In the genomic region with DNA sequence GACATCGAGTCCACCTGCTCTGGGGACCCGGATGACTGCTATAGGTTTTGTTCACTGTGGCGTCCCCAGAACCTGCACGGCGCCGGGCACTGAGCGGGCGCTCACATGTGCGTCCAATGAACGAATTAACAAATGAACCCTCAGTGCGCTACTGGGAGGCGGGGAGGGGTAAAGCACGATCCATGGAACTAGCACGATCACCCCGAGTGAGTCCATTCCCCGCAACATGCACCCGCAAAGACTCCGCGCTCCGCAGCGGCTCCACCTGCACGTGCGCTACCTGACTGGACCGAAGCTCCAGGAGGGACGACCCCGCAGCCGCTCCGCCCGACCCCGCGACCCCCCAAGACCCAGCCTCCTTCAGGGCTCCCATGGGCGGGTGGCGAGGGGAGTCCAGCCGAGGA, we compare ENCODE assay signal across 1 cellular context.
TF ChIP-seq lines count a peak whose summit lies in the region.

No MANE protein-coding gene starts in this region.

TF ChIP-seq in HEK293, 187 proteins besides CTCF, POLR2A, EP300 and RAD21 (continued from another document):
- TF ChIP-seq, protein P1, sequence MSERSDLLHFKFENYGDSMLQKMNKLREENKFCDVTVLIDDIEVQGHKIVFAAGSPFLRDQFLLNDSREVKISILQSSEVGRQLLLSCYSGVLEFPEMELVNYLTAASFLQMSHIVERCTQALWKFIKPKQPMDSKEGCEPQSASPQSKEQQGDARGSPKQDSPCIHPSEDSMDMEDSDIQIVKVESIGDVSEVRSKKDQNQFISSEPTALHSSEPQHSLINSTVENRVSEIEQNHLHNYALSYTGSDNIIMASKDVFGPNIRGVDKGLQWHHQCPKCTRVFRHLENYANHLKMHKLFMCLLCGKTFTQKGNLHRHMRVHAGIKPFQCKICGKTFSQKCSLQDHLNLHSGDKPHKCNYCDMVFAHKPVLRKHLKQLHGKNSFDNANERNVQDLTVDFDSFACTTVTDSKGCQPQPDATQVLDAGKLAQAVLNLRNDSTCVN (tag by site-specific recombination; optimal IDR thresholded peaks at IDR 0.05) = peak; percentile 91
- TF ChIP-seq ZFHX2 (tag by site-specific recombination; conservative IDR thresholded peaks at IDR 0.05) = peak; percentile 14; the same call in 1 of the 2 replicates
- TF ChIP-seq ZNF391 (tag by site-specific recombination; IDR thresholded peaks at IDR 0.05; ENCODE audit: borderline replicate concordance, low read depth) = peak; percentile 55; the same call in 1 of the 2 replicates
- TF ChIP-seq, protein P2, sequence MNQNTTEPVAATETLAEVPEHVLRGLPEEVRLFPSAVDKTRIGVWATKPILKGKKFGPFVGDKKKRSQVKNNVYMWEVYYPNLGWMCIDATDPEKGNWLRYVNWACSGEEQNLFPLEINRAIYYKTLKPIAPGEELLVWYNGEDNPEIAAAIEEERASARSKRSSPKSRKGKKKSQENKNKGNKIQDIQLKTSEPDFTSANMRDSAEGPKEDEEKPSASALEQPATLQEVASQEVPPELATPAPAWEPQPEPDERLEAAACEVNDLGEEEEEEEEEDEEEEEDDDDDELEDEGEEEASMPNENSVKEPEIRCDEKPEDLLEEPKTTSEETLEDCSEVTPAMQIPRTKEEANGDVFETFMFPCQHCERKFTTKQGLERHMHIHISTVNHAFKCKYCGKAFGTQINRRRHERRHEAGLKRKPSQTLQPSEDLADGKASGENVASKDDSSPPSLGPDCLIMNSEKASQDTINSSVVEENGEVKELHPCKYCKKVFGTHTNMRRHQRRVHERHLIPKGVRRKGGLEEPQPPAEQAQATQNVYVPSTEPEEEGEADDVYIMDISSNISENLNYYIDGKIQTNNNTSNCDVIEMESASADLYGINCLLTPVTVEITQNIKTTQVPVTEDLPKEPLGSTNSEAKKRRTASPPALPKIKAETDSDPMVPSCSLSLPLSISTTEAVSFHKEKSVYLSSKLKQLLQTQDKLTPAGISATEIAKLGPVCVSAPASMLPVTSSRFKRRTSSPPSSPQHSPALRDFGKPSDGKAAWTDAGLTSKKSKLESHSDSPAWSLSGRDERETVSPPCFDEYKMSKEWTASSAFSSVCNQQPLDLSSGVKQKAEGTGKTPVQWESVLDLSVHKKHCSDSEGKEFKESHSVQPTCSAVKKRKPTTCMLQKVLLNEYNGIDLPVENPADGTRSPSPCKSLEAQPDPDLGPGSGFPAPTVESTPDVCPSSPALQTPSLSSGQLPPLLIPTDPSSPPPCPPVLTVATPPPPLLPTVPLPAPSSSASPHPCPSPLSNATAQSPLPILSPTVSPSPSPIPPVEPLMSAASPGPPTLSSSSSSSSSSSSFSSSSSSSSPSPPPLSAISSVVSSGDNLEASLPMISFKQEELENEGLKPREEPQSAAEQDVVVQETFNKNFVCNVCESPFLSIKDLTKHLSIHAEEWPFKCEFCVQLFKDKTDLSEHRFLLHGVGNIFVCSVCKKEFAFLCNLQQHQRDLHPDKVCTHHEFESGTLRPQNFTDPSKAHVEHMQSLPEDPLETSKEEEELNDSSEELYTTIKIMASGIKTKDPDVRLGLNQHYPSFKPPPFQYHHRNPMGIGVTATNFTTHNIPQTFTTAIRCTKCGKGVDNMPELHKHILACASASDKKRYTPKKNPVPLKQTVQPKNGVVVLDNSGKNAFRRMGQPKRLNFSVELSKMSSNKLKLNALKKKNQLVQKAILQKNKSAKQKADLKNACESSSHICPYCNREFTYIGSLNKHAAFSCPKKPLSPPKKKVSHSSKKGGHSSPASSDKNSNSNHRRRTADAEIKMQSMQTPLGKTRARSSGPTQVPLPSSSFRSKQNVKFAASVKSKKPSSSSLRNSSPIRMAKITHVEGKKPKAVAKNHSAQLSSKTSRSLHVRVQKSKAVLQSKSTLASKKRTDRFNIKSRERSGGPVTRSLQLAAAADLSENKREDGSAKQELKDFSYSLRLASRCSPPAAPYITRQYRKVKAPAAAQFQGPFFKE (tag by site-specific recombination; IDR thresholded peaks at IDR 0.05; ENCODE audit: borderline replicate concordance) = 0 out of 2 replicates have a peak, but pooled peaks have one; percentile 53
- 0 out of 2 replicates have a peak, but pooled peaks have one; percentile 14 for TF ChIP-seq ZEB2 (tag by site-specific recombination; IDR thresholded peaks at IDR 0.05)
- TF ChIP-seq, protein P3, sequence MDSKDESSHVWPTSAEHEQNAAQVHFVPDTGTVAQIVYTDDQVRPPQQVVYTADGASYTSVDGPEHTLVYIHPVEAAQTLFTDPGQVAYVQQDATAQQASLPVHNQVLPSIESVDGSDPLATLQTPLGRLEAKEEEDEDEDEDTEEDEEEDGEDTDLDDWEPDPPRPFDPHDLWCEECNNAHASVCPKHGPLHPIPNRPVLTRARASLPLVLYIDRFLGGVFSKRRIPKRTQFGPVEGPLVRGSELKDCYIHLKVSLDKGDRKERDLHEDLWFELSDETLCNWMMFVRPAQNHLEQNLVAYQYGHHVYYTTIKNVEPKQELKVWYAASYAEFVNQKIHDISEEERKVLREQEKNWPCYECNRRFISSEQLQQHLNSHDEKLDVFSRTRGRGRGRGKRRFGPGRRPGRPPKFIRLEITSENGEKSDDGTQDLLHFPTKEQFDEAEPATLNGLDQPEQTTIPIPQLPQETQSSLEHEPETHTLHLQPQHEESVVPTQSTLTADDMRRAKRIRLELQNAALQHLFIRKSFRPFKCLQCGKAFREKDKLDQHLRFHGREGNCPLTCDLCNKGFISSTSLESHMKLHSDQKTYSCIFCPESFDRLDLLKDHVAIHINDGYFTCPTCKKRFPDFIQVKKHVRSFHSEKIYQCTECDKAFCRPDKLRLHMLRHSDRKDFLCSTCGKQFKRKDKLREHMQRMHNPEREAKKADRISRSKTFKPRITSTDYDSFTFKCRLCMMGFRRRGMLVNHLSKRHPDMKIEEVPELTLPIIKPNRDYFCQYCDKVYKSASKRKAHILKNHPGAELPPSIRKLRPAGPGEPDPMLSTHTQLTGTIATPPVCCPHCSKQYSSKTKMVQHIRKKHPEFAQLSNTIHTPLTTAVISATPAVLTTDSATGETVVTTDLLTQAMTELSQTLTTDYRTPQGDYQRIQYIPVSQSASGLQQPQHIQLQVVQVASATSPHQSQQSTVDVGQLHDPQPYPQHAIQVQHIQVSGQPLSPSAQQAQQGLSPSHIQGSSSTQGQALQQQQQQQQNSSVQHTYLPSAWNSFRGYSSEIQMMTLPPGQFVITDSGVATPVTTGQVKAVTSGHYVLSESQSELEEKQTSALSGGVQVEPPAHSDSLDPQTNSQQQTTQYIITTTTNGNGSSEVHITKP (tag by site-specific recombination; IDR thresholded peaks at IDR 0.05) = peak; percentile 73
- TF ChIP-seq BCL11B (tag by site-specific recombination; IDR thresholded peaks at IDR 0.05; ENCODE audit: low read depth) = peak; percentile 32; the same call in 1 of the 2 replicates
- TF ChIP-seq ZNF2 (tag by site-specific recombination; IDR thresholded peaks at IDR 0.05) = 0 out of 2 replicates have a peak, but pooled peaks have one; percentile 38
- no peak for TF ChIP-seq ZNF311 (tag by site-specific recombination; IDR thresholded peaks at IDR 0.05; ENCODE audit: borderline replicate concordance)
- peak; percentile 19; the same call in 1 of the 2 replicates for TF ChIP-seq SP2 (tag by site-specific recombination; IDR thresholded peaks at IDR 0.05)
- TF ChIP-seq REPIN1 (tag by site-specific recombination; IDR thresholded peaks at IDR 0.05; ENCODE audit: low read depth) = no peak; the same call in 1 of the 2 replicates
- no peak for TF ChIP-seq ZNF354C (tag by site-specific recombination; IDR thresholded peaks at IDR 0.05; ENCODE audit: borderline replicate concordance, low read depth)
- TF ChIP-seq, protein P4, sequence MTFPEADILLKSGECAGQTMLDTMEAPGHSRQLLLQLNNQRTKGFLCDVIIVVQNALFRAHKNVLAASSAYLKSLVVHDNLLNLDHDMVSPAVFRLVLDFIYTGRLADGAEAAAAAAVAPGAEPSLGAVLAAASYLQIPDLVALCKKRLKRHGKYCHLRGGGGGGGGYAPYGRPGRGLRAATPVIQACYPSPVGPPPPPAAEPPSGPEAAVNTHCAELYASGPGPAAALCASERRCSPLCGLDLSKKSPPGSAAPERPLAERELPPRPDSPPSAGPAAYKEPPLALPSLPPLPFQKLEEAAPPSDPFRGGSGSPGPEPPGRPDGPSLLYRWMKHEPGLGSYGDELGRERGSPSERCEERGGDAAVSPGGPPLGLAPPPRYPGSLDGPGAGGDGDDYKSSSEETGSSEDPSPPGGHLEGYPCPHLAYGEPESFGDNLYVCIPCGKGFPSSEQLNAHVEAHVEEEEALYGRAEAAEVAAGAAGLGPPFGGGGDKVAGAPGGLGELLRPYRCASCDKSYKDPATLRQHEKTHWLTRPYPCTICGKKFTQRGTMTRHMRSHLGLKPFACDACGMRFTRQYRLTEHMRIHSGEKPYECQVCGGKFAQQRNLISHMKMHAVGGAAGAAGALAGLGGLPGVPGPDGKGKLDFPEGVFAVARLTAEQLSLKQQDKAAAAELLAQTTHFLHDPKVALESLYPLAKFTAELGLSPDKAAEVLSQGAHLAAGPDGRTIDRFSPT (tag by site-specific recombination; IDR thresholded peaks at IDR 0.05) = no peak
- TF ChIP-seq ZNF221 (tag by site-specific recombination; IDR thresholded peaks at IDR 0.05; ENCODE audit: borderline replicate concordance) = no peak
- TF ChIP-seq, protein P5, sequence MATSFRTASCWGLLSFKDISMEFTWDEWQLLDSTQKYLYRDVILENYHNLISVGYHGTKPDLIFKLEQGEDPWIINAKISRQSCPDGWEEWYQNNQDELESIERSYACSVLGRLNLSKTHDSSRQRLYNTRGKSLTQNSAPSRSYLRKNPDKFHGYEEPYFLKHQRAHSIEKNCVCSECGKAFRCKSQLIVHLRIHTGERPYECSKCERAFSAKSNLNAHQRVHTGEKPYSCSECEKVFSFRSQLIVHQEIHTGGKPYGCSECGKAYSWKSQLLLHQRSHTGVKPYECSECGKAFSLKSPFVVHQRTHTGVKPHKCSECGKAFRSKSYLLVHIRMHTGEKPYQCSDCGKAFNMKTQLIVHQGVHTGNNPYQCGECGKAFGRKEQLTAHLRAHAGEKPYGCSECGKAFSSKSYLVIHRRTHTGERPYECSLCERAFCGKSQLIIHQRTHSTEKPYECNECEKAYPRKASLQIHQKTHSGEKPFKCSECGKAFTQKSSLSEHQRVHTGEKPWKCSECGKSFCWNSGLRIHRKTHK (tag by site-specific recombination; IDR thresholded peaks at IDR 0.05) = no peak
- TF ChIP-seq PRDM1 (tag by site-specific recombination; IDR thresholded peaks at IDR 0.05) = no peak
- TF ChIP-seq ZNF24 (tag by site-specific recombination; IDR thresholded peaks at IDR 0.05) = 0 out of 2 replicates have a peak, but pooled peaks have one; percentile 29
- TF ChIP-seq ZNF600 (tag by site-specific recombination; IDR thresholded peaks at IDR 0.05) = 0 out of 2 replicates have a peak, but pooled peaks have one; percentile 39
- TF ChIP-seq, protein P6, sequence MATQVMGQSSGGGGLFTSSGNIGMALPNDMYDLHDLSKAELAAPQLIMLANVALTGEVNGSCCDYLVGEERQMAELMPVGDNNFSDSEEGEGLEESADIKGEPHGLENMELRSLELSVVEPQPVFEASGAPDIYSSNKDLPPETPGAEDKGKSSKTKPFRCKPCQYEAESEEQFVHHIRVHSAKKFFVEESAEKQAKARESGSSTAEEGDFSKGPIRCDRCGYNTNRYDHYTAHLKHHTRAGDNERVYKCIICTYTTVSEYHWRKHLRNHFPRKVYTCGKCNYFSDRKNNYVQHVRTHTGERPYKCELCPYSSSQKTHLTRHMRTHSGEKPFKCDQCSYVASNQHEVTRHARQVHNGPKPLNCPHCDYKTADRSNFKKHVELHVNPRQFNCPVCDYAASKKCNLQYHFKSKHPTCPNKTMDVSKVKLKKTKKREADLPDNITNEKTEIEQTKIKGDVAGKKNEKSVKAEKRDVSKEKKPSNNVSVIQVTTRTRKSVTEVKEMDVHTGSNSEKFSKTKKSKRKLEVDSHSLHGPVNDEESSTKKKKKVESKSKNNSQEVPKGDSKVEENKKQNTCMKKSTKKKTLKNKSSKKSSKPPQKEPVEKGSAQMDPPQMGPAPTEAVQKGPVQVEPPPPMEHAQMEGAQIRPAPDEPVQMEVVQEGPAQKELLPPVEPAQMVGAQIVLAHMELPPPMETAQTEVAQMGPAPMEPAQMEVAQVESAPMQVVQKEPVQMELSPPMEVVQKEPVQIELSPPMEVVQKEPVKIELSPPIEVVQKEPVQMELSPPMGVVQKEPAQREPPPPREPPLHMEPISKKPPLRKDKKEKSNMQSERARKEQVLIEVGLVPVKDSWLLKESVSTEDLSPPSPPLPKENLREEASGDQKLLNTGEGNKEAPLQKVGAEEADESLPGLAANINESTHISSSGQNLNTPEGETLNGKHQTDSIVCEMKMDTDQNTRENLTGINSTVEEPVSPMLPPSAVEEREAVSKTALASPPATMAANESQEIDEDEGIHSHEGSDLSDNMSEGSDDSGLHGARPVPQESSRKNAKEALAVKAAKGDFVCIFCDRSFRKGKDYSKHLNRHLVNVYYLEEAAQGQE (tag by site-specific recombination; IDR thresholded peaks at IDR 0.05) = 0 out of 2 replicates have a peak, but pooled peaks have one; percentile 17
